20 cellular contexts compared by ENCODE assay signal in the genomic region with DNA sequence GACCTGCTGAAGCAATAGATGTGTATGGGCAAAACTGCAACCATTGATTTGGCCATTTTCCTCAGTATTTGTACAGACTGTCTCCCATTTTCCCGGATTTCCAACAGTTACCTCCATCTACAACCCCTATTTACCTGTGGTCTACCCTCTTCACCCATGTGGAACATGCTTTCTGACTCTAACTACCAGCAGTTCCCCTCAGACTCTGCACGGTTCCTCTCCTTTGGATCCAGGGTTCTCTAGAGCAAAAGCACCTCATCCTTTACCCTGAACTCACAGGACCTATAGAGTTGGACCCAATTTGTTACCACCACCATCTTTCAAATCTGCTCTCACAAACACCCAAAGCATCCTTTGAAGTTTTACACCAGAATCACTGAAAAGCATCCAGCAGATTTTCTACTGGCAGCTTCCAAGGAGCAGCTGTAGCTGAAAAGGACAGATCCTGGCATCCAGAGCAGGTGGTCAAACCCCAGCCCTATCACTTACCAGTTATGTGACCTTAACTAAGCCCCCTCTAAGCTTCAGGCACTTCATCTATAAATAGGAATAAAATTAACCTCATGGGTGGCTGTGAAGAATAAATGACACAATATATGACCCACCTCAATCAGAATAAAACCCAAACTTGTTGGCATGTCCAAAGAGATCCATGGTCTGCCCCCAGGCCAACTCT. TPM values are rescaled to one million over a fixed set of nuclear protein-coding genes. Genes with fewer than 3 reads are reported as not detected.
A peak's percentile ranks its signal among the peaks of the same experiment; 100 is the strongest.
DNase-seq lines count a peak whose midpoint lies in the region; ATAC-seq lines count a peak whose summit lies in the region.
"Had no signal": no experiment of that assay in that cellular context is flagged by ENCODE, and none has a peak within 500 bp of the region (broad histone marks: within the 10 kb centered on the region; RNA-seq: fewer than 3 reads in every experiment).

No MANE protein-coding gene starts in this region.

- DNase-seq in stimulated activated naive CD8-positive, alpha-beta T cell treated with anti-CD3 and anti-CD28 coated beads, Interleukin-15, Interleukin-2, amounts not matched to agents 100 U/mL and 50 U/mL, for 24 hours, result no peak
- no peak for DNase-seq in activated CD4-positive, alpha-beta memory T cell treated with anti-CD3 and anti-CD28 coated beads, Interleukin-2, amount 10 ng/mL, durations not matched to agents 7 days and 5 days
- DNase-seq in effector memory CD8-positive, alpha-beta T cell, result no peak
- DNase-seq in stimulated activated CD4-positive, alpha-beta T cell treated with anti-CD3 and anti-CD28 coated beads, Interleukin-4, amount 100 ng/mL, for 1 hour, result no peak
- DNase-seq in effector memory CD4-positive, alpha-beta T cell, result no peak
- DNase-seq: Caco-2, left cardiac atrium, mesendoderm, NCI-H187, NCI-H748 treated with DMSO at 0.1 percent for 48 hours, SHP77, upper lobe of left lung had no signal

- H3K27me3 Mint-ChIP-seq in stimulated activated naive CD8-positive, alpha-beta T cell treated with anti-CD3 and anti-CD28 coated beads, Interleukin-15, Interleukin-2, amounts not matched to agents 100 ng/mL and 50 ng/mL, for 24 hours, result no peaks in the 10 kb centered on the region
- no peaks in the 10 kb centered on the region for H3K27me3 Mint-ChIP-seq in activated CD4-positive, alpha-beta memory T cell treated with anti-CD3 and anti-CD28 coated beads, Interleukin-2, amount 10 ng/mL, durations not matched to agents 7 days and 5 days
- no peaks in the 10 kb centered on the region for H3K27me3 Mint-ChIP-seq in effector memory CD8-positive, alpha-beta T cell

- no peak overlapping the region for H3K27ac ChIP-seq in effector memory CD4-positive, alpha-beta T cell (ENCODE audit: insufficient read depth, low read length, poor library complexity, severe bottlenecking)
- H3K27ac ChIP-seq: coronary artery, KMS-11, upper lobe of left lung, VCaP had no signal

- no peak for ATAC-seq in stimulated activated naive CD8-positive, alpha-beta T cell treated with anti-CD3 and anti-CD28 coated beads, Interleukin-15, Interleukin-2, amounts not matched to agents 100 U/mL and 50 U/mL, for 24 hours
- no peak for ATAC-seq in effector memory CD8-positive, alpha-beta T cell (replicated peaks)
- ATAC-seq in HG03460 (IDR thresholded peaks at IDR 0.05; ENCODE audit: unreplicated experiment), result no peak
- no peak for ATAC-seq in activated CD4-positive, CD25-positive, alpha-beta regulatory T cell treated with anti-CD3 and anti-CD28 coated beads, Interleukin-2, amount 50 U/mL, for 24 hours
- ATAC-seq: left cardiac atrium had no signal

- peaks cover 98% of the 10 kb centered on the region for H3K36me3 Mint-ChIP-seq in stimulated activated naive CD8-positive, alpha-beta T cell treated with anti-CD3 and anti-CD28 coated beads, Interleukin-15, Interleukin-2, amounts not matched to agents 100 ng/mL and 50 ng/mL, for 24 hours (ENCODE audit: low read depth)
- peaks cover 95% of the 10 kb centered on the region for H3K36me3 Mint-ChIP-seq in activated CD4-positive, alpha-beta memory T cell treated with anti-CD3 and anti-CD28 coated beads, Interleukin-2, amount 10 ng/mL, durations not matched to agents 7 days and 5 days (ENCODE audit: low read depth)
- H3K36me3 Mint-ChIP-seq in effector memory CD8-positive, alpha-beta T cell (ENCODE audit: insufficient read depth), result peaks cover 97% of the 10 kb centered on the region

- H3K36me3 ChIP-seq in effector memory CD4-positive, alpha-beta T cell (ENCODE audit: control insufficient read depth, insufficient read depth, low read length), result peaks cover 92% of the 10 kb centered on the region

- H3K9me3 ChIP-seq in effector memory CD4-positive, alpha-beta T cell (ENCODE audit: control insufficient read depth, low read length), result peaks cover 4% of the 10 kb centered on the region
- H3K9me3 ChIP-seq: upper lobe of left lung had no signal

- peak overlapping the region; percentile 99 for H3K4me3 Mint-ChIP-seq in stimulated activated naive CD8-positive, alpha-beta T cell treated with anti-CD3 and anti-CD28 coated beads, Interleukin-15, Interleukin-2, amounts not matched to agents 100 ng/mL and 50 ng/mL, for 24 hours
- H3K4me3 Mint-ChIP-seq in activated CD4-positive, alpha-beta memory T cell treated with anti-CD3 and anti-CD28 coated beads, Interleukin-2, amount 10 ng/mL, durations not matched to agents 7 days and 5 days, result peak overlapping the region; percentile 17
- H3K4me3 Mint-ChIP-seq in effector memory CD8-positive, alpha-beta T cell, result no peak overlapping the region
- H3K4me3 Mint-ChIP-seq: neural crest cell had no signal

- peaks cover 95% of the 10 kb centered on the region for H3K4me1 Mint-ChIP-seq in stimulated activated naive CD8-positive, alpha-beta T cell treated with anti-CD3 and anti-CD28 coated beads, Interleukin-15, Interleukin-2, amounts not matched to agents 100 ng/mL and 50 ng/mL, for 24 hours (ENCODE audit: low read depth)
- peaks cover 87% of the 10 kb centered on the region for H3K4me1 Mint-ChIP-seq in activated CD4-positive, alpha-beta memory T cell treated with anti-CD3 and anti-CD28 coated beads, Interleukin-2, amount 10 ng/mL, durations not matched to agents 7 days and 5 days
- H3K4me1 Mint-ChIP-seq in effector memory CD8-positive, alpha-beta T cell (ENCODE audit: low read depth in 2 of 2), result peaks cover 48 to 63% of the 10 kb centered on the region in 2 donors

- no peaks in the 10 kb centered on the region for H3K27me3 ChIP-seq in effector memory CD4-positive, alpha-beta T cell (replicated peaks; ENCODE audit: control insufficient read depth, insufficient read depth, low read length, poor library complexity, severe bottlenecking)
- H3K27me3 ChIP-seq: upper lobe of left lung had no signal

- H3K4me3 ChIP-seq in effector memory CD4-positive, alpha-beta T cell (ENCODE audit: insufficient read depth, low read depth, low read length, poor library complexity, severe bottlenecking), result no peak overlapping the region
- H3K4me3 ChIP-seq: coronary artery, upper lobe of left lung had no signal

- H3K4me1 ChIP-seq in effector memory CD4-positive, alpha-beta T cell (ENCODE audit: control insufficient read depth, insufficient read depth, low read length, poor library complexity, severe bottlenecking), result peaks cover 41% of the 10 kb centered on the region

- peaks cover 6% of the 10 kb centered on the region for H3K9me3 Mint-ChIP-seq in stimulated activated naive CD8-positive, alpha-beta T cell treated with anti-CD3 and anti-CD28 coated beads, Interleukin-15, Interleukin-2, amounts not matched to agents 100 ng/mL and 50 ng/mL, for 24 hours
- peaks cover 7% of the 10 kb centered on the region for H3K9me3 Mint-ChIP-seq in activated CD4-positive, alpha-beta memory T cell treated with anti-CD3 and anti-CD28 coated beads, Interleukin-2, amount 10 ng/mL, durations not matched to agents 7 days and 5 days
- H3K9me3 Mint-ChIP-seq in effector memory CD8-positive, alpha-beta T cell, result no peaks in the 10 kb centered on the region

- H3K27ac Mint-ChIP-seq in stimulated activated naive CD8-positive, alpha-beta T cell treated with anti-CD3 and anti-CD28 coated beads, Interleukin-15, Interleukin-2, amounts not matched to agents 100 ng/mL and 50 ng/mL, for 24 hours, result peak overlapping the region; percentile 80
- H3K27ac Mint-ChIP-seq in activated CD4-positive, alpha-beta memory T cell treated with anti-CD3 and anti-CD28 coated beads, Interleukin-2, amount 10 ng/mL, durations not matched to agents 7 days and 5 days, result peak overlapping the region; percentile 69
- H3K27ac Mint-ChIP-seq in effector memory CD8-positive, alpha-beta T cell, result peak overlapping the region; percentile 90 to 93

- POLR2A ChIA-PET in activated CD4-positive, alpha-beta memory T cell treated with anti-CD3 and anti-CD28 coated beads, Interleukin-2, amount 10 ng/mL, durations not matched to agents 7 days and 5 days (lab: Charles Lee), result interaction anchor here (0.6 to 17.6 kb wide), 8 partner anchors 8 to 101 kb away, joined by 3 to 797 read pairs (median 5); a partner anchor contains a TSS

- CTCF ChIA-PET in activated CD4-positive, alpha-beta memory T cell treated with anti-CD3 and anti-CD28 coated beads, Interleukin-2, amount 10 ng/mL, durations not matched to agents 7 days and 5 days (lab: Charles Lee), result interaction anchor here (0.8 to 1.1 kb wide), 2 partner anchors 101 kb away, joined by 4 read pairs; no protein-coding TSS in a partner anchor

RNA-seq across cellular contexts. Expression of a gene that starts 15.3 kb away (rescaled TPM):
- total RNA-seq in activated CD4-positive, alpha-beta memory T cell treated with anti-CD3 and anti-CD28 coated beads, Interleukin-2, amount 10 ng/mL, durations not matched to agents 7 days and 5 days, result 100 to 1,000 TPM; 389 to 406 TPM
- total RNA-seq: HT1080 had no signal

Comparison
In these comparisons a context has a peak if more than half of its experiments do, and no peak if none do; other contexts are left out.
1. H3K4me3 Mint-ChIP-seq: peak in stimulated activated naive CD8-positive, alpha-beta T cell treated with anti-CD3 and anti-CD28 coated beads, Interleukin-15, Interleukin-2, amounts not matched to agents 100 ng/mL and 50 ng/mL, for 24 hours (single experiment) and activated CD4-positive, alpha-beta memory T cell treated with anti-CD3 and anti-CD28 coated beads, Interleukin-2, amount 10 ng/mL, durations not matched to agents 7 days and 5 days (single experiment); none in effector memory CD8-positive, alpha-beta T cell (0 of 2).
2. Peak in every context shown above with its lines, with median percentiles within 50 percentile points of each other: H3K27ac Mint-ChIP-seq.